ENCODE assay signal across 22 cellular contexts in genomic region chr20:51804754-51805153, GRCh38. TPM values are rescaled to one million over a fixed set of nuclear protein-coding genes. Genes with fewer than 3 reads are reported as not detected.
"Had no signal": no experiment of that assay in that cellular context is flagged by ENCODE, and none has a peak within 500 bp of the region (broad histone marks: within the 10 kb centered on the region; RNA-seq: fewer than 3 reads in every experiment).

No MANE protein-coding gene starts in this region.

- H3K27ac ChIP-seq: heart left ventricle, ovary, suprapubic skin, thyroid gland, uterus had no signal

- H3K27me3 ChIP-seq: ovary, thyroid gland had no signal

- ATAC-seq: heart left ventricle; naive thymus-derived CD4-positive, alpha-beta T cell; right cardiac atrium had no signal

- DNase-seq: foreskin melanocyte; heart left ventricle; hippocampal formation; kidney glomerular epithelial cell; naive thymus-derived CD4-positive, alpha-beta T cell; nephron progenitor cell; nucleus accumbens; ovary; right cardiac atrium; stimulated activated CD4-positive, alpha-beta T cell treated with anti-CD3 and anti-CD28 coated beads, Interleukin-2, amount 100 ng/mL, for 48 hours; stimulated activated naive CD4-positive, alpha-beta T cell treated with Interleukin-2 at 50 U/mL for 16 hours; thyroid gland; uterus had no signal

- FAIRE-seq: colon, endothelial cell of umbilical vein, islet of Langerhans had no signal

- H3K27ac Mint-ChIP-seq: dendritic cell treated with granulocyte-macrophage colony-stimulating factor and Interleukin-4, amounts not matched to agents 40 ng/mL and 50 ng/mL, for 4 days; naive thymus-derived CD4-positive, alpha-beta T cell; nephron progenitor cell; progenitor cell of endocrine pancreas; type B pancreatic cell had no signal

- H3K4me3 Mint-ChIP-seq: dendritic cell treated with granulocyte-macrophage colony-stimulating factor and Interleukin-4, amounts not matched to agents 40 ng/mL and 50 ng/mL, for 4 days; naive thymus-derived CD4-positive, alpha-beta T cell; nephron progenitor cell; type B pancreatic cell had no signal

- H3K9me3 Mint-ChIP-seq: dendritic cell treated with granulocyte-macrophage colony-stimulating factor and Interleukin-4, amounts not matched to agents 40 ng/mL and 50 ng/mL, for 4 days; nephron progenitor cell; type B pancreatic cell had no signal

- H3K36me3 Mint-ChIP-seq: naive thymus-derived CD4-positive, alpha-beta T cell; type B pancreatic cell had no signal

- H3K4me3 ChIP-seq: heart left ventricle, ovary, smooth muscle cell, suprapubic skin, thyroid gland, uterus had no signal

- H3K36me3 ChIP-seq: heart left ventricle, ovary, suprapubic skin, thyroid gland, uterus had no signal

- H3K27me3 Mint-ChIP-seq: progenitor cell of endocrine pancreas had no signal

RNA-seq across cellular contexts. Expression of gene SALL4, which starts 2.4 kb away (rescaled TPM):
- total RNA-seq: mononuclear cell, right cardiac atrium had no signal
